ENCODE assay signal across 1 cellular context in genomic region chr2:101771226-101771906, GRCh38.
TF ChIP-seq lines count a peak whose summit lies in the region.

No MANE protein-coding gene starts in this region.

TF ChIP-seq in HepG2, 621 proteins besides CTCF, POLR2A, EP300 and RAD21 (continued from another document and continues in another):
- TF ChIP-seq ZNF800 (CRISPR knock-in tag; IDR thresholded peaks at IDR 0.05) = no peak
- TF ChIP-seq ZNF549 (CRISPR knock-in tag; IDR thresholded peaks at IDR 0.05) = no peak
- TF ChIP-seq MIXL1 (CRISPR knock-in tag; IDR thresholded peaks at IDR 0.05) = no peak
- 0 out of 2 replicates have a peak, but pooled peaks have one; percentile 14 for TF ChIP-seq POLR2AphosphoS5 (IDR thresholded peaks at IDR 0.05; ENCODE audit: low read depth, low read length)
- no peak for TF ChIP-seq ATF6 (CRISPR knock-in tag; conservative IDR thresholded peaks at IDR 0.05)
- TF ChIP-seq ZFP41 (CRISPR knock-in tag; IDR thresholded peaks at IDR 0.05; ENCODE audit: borderline replicate concordance) = no peak
- no peak for TF ChIP-seq FOXO1 (CRISPR knock-in tag; IDR thresholded peaks at IDR 0.05)
- no peak for TF ChIP-seq RNF2 (conservative IDR thresholded peaks at IDR 0.05; ENCODE audit: low read depth)
- no peak for TF ChIP-seq KAT2B (IDR thresholded peaks at IDR 0.05; ENCODE audit: borderline replicate concordance, low read depth, low read length)
- TF ChIP-seq FOXM1 (CRISPR knock-in tag; IDR thresholded peaks at IDR 0.05) = no peak
- TF ChIP-seq PHB2 (IDR thresholded peaks at IDR 0.05; ENCODE audit: partially characterized antibody) = no peak
- TF ChIP-seq SPEN (CRISPR knock-in tag; IDR thresholded peaks at IDR 0.05; ENCODE audit: low read depth) = no peak
- TF ChIP-seq TERF1 (CRISPR knock-in tag; IDR thresholded peaks at IDR 0.05) = no peak
- 0 out of 2 replicates have a peak, but pooled peaks have one; percentile 83 for TF ChIP-seq ZNF33A (CRISPR knock-in tag; IDR thresholded peaks at IDR 0.05; ENCODE audit: borderline replicate concordance)
- TF ChIP-seq ZBTB40 (IDR thresholded peaks at IDR 0.05) = no peak
- TF ChIP-seq ZBTB40 (CRISPR knock-in tag; IDR thresholded peaks at IDR 0.05) = no peak
- TF ChIP-seq ZNF337 (CRISPR knock-in tag; IDR thresholded peaks at IDR 0.05; ENCODE audit: borderline replicate concordance, low read depth) = no peak
- no peak for TF ChIP-seq GLMP (CRISPR knock-in tag; IDR thresholded peaks at IDR 0.05; ENCODE audit: borderline replicate concordance)
- no peak for TF ChIP-seq ZNF512 (CRISPR knock-in tag; IDR thresholded peaks at IDR 0.05)
- no peak for TF ChIP-seq ZFP91 (CRISPR knock-in tag; IDR thresholded peaks at IDR 0.05; ENCODE audit: borderline replicate concordance)
- no peak for TF ChIP-seq ZNF556 (CRISPR knock-in tag; IDR thresholded peaks at IDR 0.05; ENCODE audit: borderline replicate concordance)
- TF ChIP-seq ZBTB4 (CRISPR knock-in tag; IDR thresholded peaks at IDR 0.05; ENCODE audit: borderline replicate concordance) = no peak; the same call in 1 of the 2 replicates
- TF ChIP-seq MYC (CRISPR knock-in tag; IDR thresholded peaks at IDR 0.05; ENCODE audit: borderline replicate concordance) = no peak
- peak; percentile 16; the same call in 1 of the 2 replicates for TF ChIP-seq KAT7 (CRISPR knock-in tag; IDR thresholded peaks at IDR 0.05; ENCODE audit: borderline replicate concordance)
- 0 out of 2 replicates have a peak, but pooled peaks have one; percentile 16 for TF ChIP-seq ZFP37 (CRISPR knock-in tag; IDR thresholded peaks at IDR 0.05; ENCODE audit: borderline replicate concordance)
- TF ChIP-seq ZNF615 (CRISPR knock-in tag; IDR thresholded peaks at IDR 0.05; ENCODE audit: borderline replicate concordance) = no peak
- TF ChIP-seq CHD2 (IDR thresholded peaks at IDR 0.05; ENCODE audit: low read depth, low read length) = no peak
- no peak for TF ChIP-seq SOX6 (IDR thresholded peaks at IDR 0.05)
- TF ChIP-seq SOX6 (CRISPR knock-in tag; IDR thresholded peaks at IDR 0.05) = no peak
- TF ChIP-seq MAX (IDR thresholded peaks at IDR 0.05) = 0 out of 2 replicates have a peak, but pooled peaks have one; percentile 1
